In genomic region chr13:29707876-29708543, GRCh38 we compare ENCODE assay signal across 7 cellular contexts.
DNase-seq lines count a peak whose midpoint lies in the region; ATAC-seq and TF ChIP-seq lines count a peak whose summit lies in the region.

No MANE protein-coding gene starts in this region.

- no peak overlapping the region for H3K4me3 ChIP-seq in adipocyte (ENCODE audit: low read length)
- H3K4me3 ChIP-seq in iPS DF 6.9 (ENCODE audit: low read length): no peak overlapping the region

- H3K27me3 ChIP-seq in adipocyte (replicated peaks; ENCODE audit: control insufficient read depth, insufficient read depth, low read length): no peaks in the 10 kb centered on the region
- H3K27me3 ChIP-seq in iPS DF 6.9 (ENCODE audit: control insufficient read depth, insufficient read depth, low read length): no peaks in the 10 kb centered on the region

- no peak overlapping the region for H3K27ac ChIP-seq in iPS DF 6.9 (ENCODE audit: low read length)

- no peak overlapping the region for H3K9ac ChIP-seq in adipocyte (ENCODE audit: low read length)

- DNase-seq in HPDE6-E6E7 (ENCODE audit: extremely low spot score) (peak; percentile 32), adipocyte (ENCODE audit: low read depth) (peak; percentile 58), iPS DF 6.9 (ENCODE audit: low read depth, low spot score) (peak; percentile 61)
- peak; percentile 10 to 41 (median 11) for DNase-seq in stimulated activated CD4-positive, alpha-beta T cell treated with anti-CD3 and anti-CD28 coated beads, TNF-alpha, amount 100 ng/mL, for 48 hours (ENCODE audit: low read depth in 3 of 3)

- ATAC-seq in SK-N-SH treated with all-trans-retinoic acid at 6 μM for 48 hours: peak; percentile 88
- no peak for ATAC-seq in HG02938 (IDR thresholded peaks at IDR 0.05; ENCODE audit: unreplicated experiment)

- H3K4me1 ChIP-seq in adipocyte (ENCODE audit: control insufficient read depth, insufficient read depth, low read length): peaks cover 3% of the 10 kb centered on the region
- peaks cover 4% of the 10 kb centered on the region; the same call in 1 of the 2 replicates for H3K4me1 ChIP-seq in iPS DF 6.9 (ENCODE audit: control insufficient read depth, insufficient read depth, low read length)

- WGBS in iPS DF 6.9 (ENCODE audit: insufficient coverage, insufficient read length): no CpG with 5 or more reads among the region's 7 CpGs

- H3K36me3 ChIP-seq in adipocyte (ENCODE audit: control insufficient read depth, insufficient read depth, low read length, severe bottlenecking): no peaks in the 10 kb centered on the region
- no peaks in the 10 kb centered on the region for H3K36me3 ChIP-seq in iPS DF 6.9 (ENCODE audit: control insufficient read depth, insufficient read depth, low read length)

- peak; percentile 72 for TF ChIP-seq CTCF in GM12874 (IDR thresholded peaks at IDR 0.05; ENCODE audit: insufficient read depth, low read depth, low read length)

- H3K9me3 ChIP-seq in adipocyte (ENCODE audit: control insufficient read depth, low read length): no peaks in the 10 kb centered on the region
- 0 out of 2 replicates have a peak, but pooled peaks cover 1% of the 10 kb centered on the region for H3K9me3 ChIP-seq in iPS DF 6.9 (ENCODE audit: control insufficient read depth, insufficient read depth, low read length)

TF ChIP-seq in SK-N-SH treated with all-trans-retinoic acid at 6 μM for 48 hours, 23 proteins besides CTCF, POLR2A, EP300 and RAD21:
- TF ChIP-seq BACH2 (CRISPR knock-in tag; IDR thresholded peaks at IDR 0.05; ENCODE audit: borderline replicate concordance) (no peak), ZC3H10 (CRISPR knock-in tag; IDR thresholded peaks at IDR 0.05) (no peak), ZFP30 (CRISPR knock-in tag; IDR thresholded peaks at IDR 0.05) (no peak), CSRNP3 (CRISPR knock-in tag; IDR thresholded peaks at IDR 0.05) (no peak), GLIS3 (CRISPR knock-in tag; IDR thresholded peaks at IDR 0.05) (no peak)
TF ChIP-seq in SK-N-SH treated with all-trans-retinoic acid at 6 μM for 48 hours: peak in this region for 0.

Comparison
In these comparisons a context has a peak if more than half of its experiments do, and no peak if none do; other contexts are left out.
1. DNase-seq: peak in every context shown above with its lines; median percentile 61 in iPS DF 6.9; 58 in adipocyte; 32 in HPDE6-E6E7; 11 in stimulated activated CD4-positive, alpha-beta T cell treated with anti-CD3 and anti-CD28 coated beads, TNF-alpha, amount 100 ng/mL, for 48 hours.